25 cellular contexts compared by ENCODE assay signal in the genomic region with DNA sequence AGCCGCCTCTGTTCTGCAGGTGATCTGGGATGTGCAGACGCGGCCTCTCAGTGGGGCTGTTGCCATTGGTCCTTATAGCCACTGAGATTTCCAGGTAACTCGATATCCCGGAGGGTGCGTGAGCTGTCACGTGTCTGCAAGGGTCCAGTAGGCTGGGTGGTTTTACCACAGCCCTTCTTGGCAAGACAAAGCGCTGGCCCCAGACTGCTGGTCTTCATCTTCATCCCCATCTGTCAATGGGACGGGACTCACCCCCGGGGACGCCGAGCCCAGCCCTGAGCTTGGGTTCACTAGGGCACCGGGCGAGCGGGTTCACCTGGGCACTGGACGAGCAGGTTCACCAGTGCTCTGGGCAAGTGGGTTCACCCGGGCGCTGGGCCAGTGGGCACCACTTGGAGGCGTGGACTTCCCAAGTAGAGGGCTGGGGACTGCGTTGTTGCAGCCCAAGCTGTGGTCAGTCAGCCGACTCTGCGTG. TPM values are rescaled to one million over a fixed set of nuclear protein-coding genes. Genes with fewer than 3 reads are reported as not detected.
A peak's percentile ranks its signal among the peaks of the same experiment; 100 is the strongest.
DNase-seq lines count a peak whose midpoint lies in the region; ATAC-seq and TF ChIP-seq lines count a peak whose summit lies in the region.
"Had no signal": no experiment of that assay in that cellular context is flagged by ENCODE, and none has a peak within 500 bp of the region (broad histone marks: within the 10 kb centered on the region; RNA-seq: fewer than 3 reads in every experiment).

No MANE protein-coding gene starts in this region.

- ATAC-seq in GM18520 (IDR thresholded peaks at IDR 0.05; ENCODE audit: unreplicated experiment) (no peak), HG03432 (IDR thresholded peaks at IDR 0.05; ENCODE audit: unreplicated experiment) (no peak)
- ATAC-seq: effector memory CD8-positive, alpha-beta T cell; stimulated activated naive B cell treated with anti-CD40 and anti-IgM and Interleukin-4, amounts not matched to agents 10 μg/mL and 1 μg/mL and 100 μg/mL, for 72 hours had no signal

- H3K27me3 Mint-ChIP-seq in endodermal cell (ENCODE audit: insufficient read depth), result peaks cover 2% of the 10 kb centered on the region

- peaks cover 10% of the 10 kb centered on the region for H3K4me1 ChIP-seq in BE2C
- peaks cover 12 to 82% (median 68%) of the 10 kb centered on the region in 10 experiments; a peak in 18 of 20 replicates for H3K4me1 ChIP-seq in BLaER1 treated with 17β-estradiol and CSF1 and Interleukin-3, amounts not matched to agents 10 nM and 100 nM
- H3K4me1 ChIP-seq in endodermal cell (ENCODE audit: control insufficient read depth, insufficient read depth, low read length), result no peaks in the 10 kb centered on the region
- no peaks in the 10 kb centered on the region for H3K4me1 ChIP-seq in mesendoderm (ENCODE audit: control insufficient read depth, low read depth, low read length)
- H3K4me1 ChIP-seq: adrenal gland, HAP-1, upper lobe of left lung had no signal

- H3K18ac ChIP-seq in mesendoderm (ENCODE audit: low read length), result no peak overlapping the region

- H4K5ac ChIP-seq in mesendoderm (ENCODE audit: low read length), result no peak overlapping the region

- DNase-seq in BE2C (peak; percentile 2), endodermal cell (peak; percentile 67), mesendoderm (peak; percentile 20), SKM-1 treated with dmso at 0.1 percent for 144 hours (lab: John Stamatoyannopoulos, UW; ENCODE audit: unreplicated experiment) (no peak)
- DNase-seq: activated CD4-positive, alpha-beta T cell treated with anti-CD3 and anti-CD28 coated beads for 48 hours; activated gamma-delta T cell treated with Interleukin-2 at 50 U/mL for 16 hours; activated T-cell treated with anti-CD3 and anti-CD28 coated beads, Interleukin-2, amount 50 U/mL, for 1 hour; adrenal gland; Calu3; effector memory CD8-positive, alpha-beta T cell; GF-D8; naive B cell; NCI-H1092; NCI-H2081; NCI-H345; stimulated activated CD4-positive, alpha-beta T cell treated with anti-CD3 and anti-CD28 coated beads, Interleukin-4, amount 100 ng/mL, for 4 hours; stimulated activated naive B cell treated with anti-CD40 and anti-IgM and Interleukin-4, amounts not matched to agents 10 μg/mL and 1 μg/mL and 100 μg/mL, for 72 hours; upper lobe of left lung had no signal

- no peak overlapping the region for H2BK120ac ChIP-seq in mesendoderm (ENCODE audit: low read depth, low read length)

- no peak overlapping the region for H3K27ac ChIP-seq in BLaER1 treated with 17β-estradiol and CSF1 and Interleukin-3, amounts not matched to agents 10 nM and 100 nM
- no peak overlapping the region for H3K27ac ChIP-seq in endodermal cell (ENCODE audit: low read depth, low read length)
- no peak overlapping the region for H3K27ac ChIP-seq in mesendoderm (ENCODE audit: low read depth, low read length)
- H3K27ac ChIP-seq: adrenal gland, SK-N-MC, upper lobe of left lung had no signal

- no peak overlapping the region for H3K56ac ChIP-seq in mesendoderm (ENCODE audit: low read length)

- H3K9ac ChIP-seq in BLaER1 treated with 17β-estradiol and CSF1 and Interleukin-3, amounts not matched to agents 10 nM and 100 nM, result no peak overlapping the region
- no peak overlapping the region for H3K9ac ChIP-seq in endodermal cell (ENCODE audit: extremely low read depth, low read length, poor library complexity, severe bottlenecking)
- H3K9ac ChIP-seq in mesendoderm (ENCODE audit: low read length), result no peak overlapping the region

- H3K4me2 ChIP-seq in BLaER1 treated with 17β-estradiol and CSF1 and Interleukin-3, amounts not matched to agents 10 nM and 100 nM, result peak overlapping the region in 7 of 11 experiments; percentile 57 to 85 (median 83); a peak in 10 of 22 replicates
- H3K4me2 ChIP-seq in mesendoderm (ENCODE audit: low read length), result no peak overlapping the region

- no peaks in the 10 kb centered on the region for H3K79me1 ChIP-seq in mesendoderm (ENCODE audit: low read length)

- WGBS in endodermal cell (ENCODE audit: insufficient coverage in 1 of 2, insufficient read length in 1 of 2), 2 experiments, result 93 to 94% methylated on average over 21 to 22 of the region's 22 CpGs
- WGBS in mesendoderm (ENCODE audit: extremely low coverage, insufficient coverage, low lambda C conversion rate), result no CpG with 5 or more reads among the region's 22 CpGs

- no peak overlapping the region for H3K27ac Mint-ChIP-seq in endodermal cell
- H3K27ac Mint-ChIP-seq: effector memory CD8-positive, alpha-beta T cell; naive B cell; stimulated activated naive B cell treated with anti-CD40 and anti-IgM and Interleukin-4, amounts not matched to agents 10 μg/mL and 1 μg/mL and 100 μg/mL, for 72 hours; T-helper 1 cell treated with Interleukin-12 subunit alpha and Interleukin-12 subunit beta and Interleukin-4 antibody, amounts not matched to agents 30 μg/mL and 1 μg/mL, for 36 hours had no signal

- H3K79me2 ChIP-seq in mesendoderm (ENCODE audit: control insufficient read depth, insufficient read depth, low read length), result no peaks in the 10 kb centered on the region

- H3K27me3 ChIP-seq in BE2C (no peaks in the 10 kb centered on the region), endodermal cell (ENCODE audit: control insufficient read depth, insufficient read depth, low read length, poor library complexity, severe bottlenecking) (no peaks in the 10 kb centered on the region), mesendoderm (ENCODE audit: insufficient read depth, low read length, poor library complexity) (no peaks in the 10 kb centered on the region)
- H3K27me3 ChIP-seq in BLaER1 treated with 17β-estradiol and CSF1 and Interleukin-3, amounts not matched to agents 10 nM and 100 nM, result peaks cover 0 to 35% (median 0%) of the 10 kb centered on the region in 11 experiments; a peak in 9 of 22 replicates
- H3K27me3 ChIP-seq: adrenal gland had no signal

- H3K9me3 ChIP-seq in BE2C (no peaks in the 10 kb centered on the region), endodermal cell (ENCODE audit: control insufficient read depth, low read length) (no peaks in the 10 kb centered on the region)
- no peaks in the 10 kb centered on the region for H3K9me3 ChIP-seq in BLaER1 treated with 17β-estradiol and CSF1 and Interleukin-3, amounts not matched to agents 10 nM and 100 nM (replicated peaks in 1 of 11)
- H3K9me3 ChIP-seq: adrenal gland, HAP-1, upper lobe of left lung had no signal

- H3K23ac ChIP-seq in mesendoderm (ENCODE audit: low read length), result no peak overlapping the region

- no peak overlapping the region for H2BK15ac ChIP-seq in mesendoderm (replicated peaks; ENCODE audit: low read depth)

- no peak overlapping the region for H2AK5ac ChIP-seq in mesendoderm (ENCODE audit: low read length)

- H3K4me3 ChIP-seq in BE2C (ENCODE audit: low read depth, low read length) (no peak overlapping the region), endodermal cell (ENCODE audit: low read length) (no peak overlapping the region), mesendoderm (ENCODE audit: low read length) (no peak overlapping the region)
- H3K4me3 ChIP-seq in BLaER1 treated with 17β-estradiol and CSF1 and Interleukin-3, amounts not matched to agents 10 nM and 100 nM, result no peak overlapping the region
- H3K4me3 ChIP-seq: adrenal gland, HAP-1, SK-N-MC, upper lobe of left lung had no signal

- H3K4me1 Mint-ChIP-seq in endodermal cell, result no peaks in the 10 kb centered on the region
- H3K4me1 Mint-ChIP-seq: naive B cell; stimulated activated naive B cell treated with anti-CD40 and anti-IgM and Interleukin-4, amounts not matched to agents 10 μg/mL and 1 μg/mL and 100 μg/mL, for 72 hours had no signal

- no peak overlapping the region for H3K4me3 Mint-ChIP-seq in endodermal cell
- H3K4me3 Mint-ChIP-seq: effector memory CD8-positive, alpha-beta T cell; naive B cell; stimulated activated naive B cell treated with anti-CD40 and anti-IgM and Interleukin-4, amounts not matched to agents 10 μg/mL and 1 μg/mL and 100 μg/mL, for 72 hours; T-helper 1 cell treated with Interleukin-12 subunit alpha and Interleukin-12 subunit beta and Interleukin-4 antibody, amounts not matched to agents 30 μg/mL and 1 μg/mL, for 36 hours had no signal

- H2BK5ac ChIP-seq in mesendoderm (ENCODE audit: low read length), result no peak overlapping the region

- H3K36me3 Mint-ChIP-seq in endodermal cell (ENCODE audit: low read depth), result no peaks in the 10 kb centered on the region
- H3K36me3 Mint-ChIP-seq: naive B cell; stimulated activated naive B cell treated with anti-CD40 and anti-IgM and Interleukin-4, amounts not matched to agents 10 μg/mL and 1 μg/mL and 100 μg/mL, for 72 hours had no signal

- H3K4ac ChIP-seq in mesendoderm (ENCODE audit: low read depth, low read length), result no peak overlapping the region

- peaks cover 0 to 24% (median 0%) of the 10 kb centered on the region in 11 experiments; a peak in 6 of 22 replicates for H4K20me1 ChIP-seq in BLaER1 treated with 17β-estradiol and CSF1 and Interleukin-3, amounts not matched to agents 10 nM and 100 nM

- no peak for TF ChIP-seq CTCF in BE2C (IDR thresholded peaks at IDR 0.05; ENCODE audit: low read depth, low read length)
- TF ChIP-seq CTCF in endodermal cell (conservative IDR thresholded peaks at IDR 0.05), result no peak

- H3K36me3 ChIP-seq in BE2C (no peaks in the 10 kb centered on the region), endodermal cell (ENCODE audit: control insufficient read depth, insufficient read depth, low read length) (peaks cover 3% of the 10 kb centered on the region), mesendoderm (ENCODE audit: control insufficient read depth, insufficient read depth, low read length) (no peaks in the 10 kb centered on the region)
- H3K36me3 ChIP-seq in BLaER1 treated with 17β-estradiol and CSF1 and Interleukin-3, amounts not matched to agents 10 nM and 100 nM, result no peaks in the 10 kb centered on the region
- H3K36me3 ChIP-seq: adrenal gland, HAP-1, upper lobe of left lung had no signal

- no peak overlapping the region for H4K8ac ChIP-seq in mesendoderm (ENCODE audit: low read depth, low read length)

- H3K9me3 Mint-ChIP-seq in endodermal cell, result no peaks in the 10 kb centered on the region
- H3K9me3 Mint-ChIP-seq: effector memory CD8-positive, alpha-beta T cell; naive B cell; stimulated activated naive B cell treated with anti-CD40 and anti-IgM and Interleukin-4, amounts not matched to agents 10 μg/mL and 1 μg/mL and 100 μg/mL, for 72 hours; T-helper 1 cell treated with Interleukin-12 subunit alpha and Interleukin-12 subunit beta and Interleukin-4 antibody, amounts not matched to agents 30 μg/mL and 1 μg/mL, for 36 hours had no signal

RNA-seq across cellular contexts. Expression of gene DPYSL4, which starts 51.3 kb away (rescaled TPM):
- 15.0 TPM for polyA plus RNA-seq in BE2C (2012; ENCODE audit: insufficient read depth, insufficient read length, low read depth)
- total RNA-seq in endodermal cell, result 10 to 100 TPM in 1 of 2 donors, 1 to 10 TPM in 1; 5.1 to 13.5 TPM
- 62.3 TPM for polyA plus RNA-seq in endodermal cell (2013, experiment 1 of 2)
- polyA plus RNA-seq in endodermal cell (2013, experiment 2 of 2), result 52.7 TPM
- polyA plus RNA-seq in mesendoderm (2013, experiment 1 of 2), result 5.6 TPM
- 5.8 TPM for polyA plus RNA-seq in mesendoderm (2013, experiment 2 of 2)
- total RNA-seq: Calu3, HT-29 had no signal
